15 cellular contexts compared by ENCODE assay signal in the genomic region with DNA sequence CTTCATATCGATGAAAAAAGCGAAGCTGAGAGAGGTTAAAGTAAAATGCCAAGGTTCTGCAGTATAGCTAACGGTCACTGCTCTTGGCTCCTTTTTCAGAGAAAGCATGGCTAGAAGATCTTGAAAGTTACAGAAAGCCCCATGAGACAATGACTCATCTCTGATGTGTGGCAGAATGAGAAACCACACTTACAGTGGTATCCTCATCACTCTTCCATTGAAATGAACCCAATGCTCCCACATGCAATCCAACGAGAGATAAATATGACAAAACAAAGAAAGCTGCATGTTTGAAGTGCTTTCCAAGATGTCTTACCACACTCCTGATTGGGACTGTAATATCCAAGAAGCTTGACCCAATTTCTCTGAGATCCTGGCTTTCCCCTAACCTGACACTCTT.
DNase-seq lines count a peak whose midpoint lies in the region; ATAC-seq and TF ChIP-seq lines count a peak whose summit lies in the region.
"Had no signal": no experiment of that assay in that cellular context is flagged by ENCODE, and none has a peak within 500 bp of the region (broad histone marks: within the 10 kb centered on the region; RNA-seq: fewer than 3 reads in every experiment).

No MANE protein-coding gene starts in this region.

- ATAC-seq in left lung: peak; percentile 56

- TF ChIP-seq CTCF in AG09319 (IDR thresholded peaks at IDR 0.05; ENCODE audit: low read depth, low read length) (no peak), left lung (IDR thresholded peaks at IDR 0.05) (no peak), nephron progenitor cell (IDR thresholded peaks at IDR 0.05) (no peak)

- H3K36me3 ChIP-seq in left lung: no peaks in the 10 kb centered on the region
- H3K36me3 ChIP-seq: thoracic aorta had no signal

- H3K4me3 Mint-ChIP-seq in nephron progenitor cell: no peak overlapping the region

- intact Hi-C loops in left lung (cut with DNase I): no loop called here

- H3K36me3 Mint-ChIP-seq in nephron progenitor cell (ENCODE audit: low read depth): no peaks in the 10 kb centered on the region

- H3K9me3 ChIP-seq in left lung: no peaks in the 10 kb centered on the region
- H3K9me3 ChIP-seq: thoracic aorta had no signal

- no peak overlapping the region for H3K27ac ChIP-seq in left lung
- H3K27ac ChIP-seq: PC-9, thoracic aorta had no signal

- no peaks in the 10 kb centered on the region for H3K4me1 ChIP-seq in left lung

- H3K27me3 ChIP-seq in left lung: no peaks in the 10 kb centered on the region

- no peaks in the 10 kb centered on the region for H3K4me1 Mint-ChIP-seq in nephron progenitor cell

- H3K27me3 Mint-ChIP-seq in nephron progenitor cell (ENCODE audit: low read depth, poor library complexity): peaks cover 14% of the 10 kb centered on the region

- H3K4me3 ChIP-seq in left lung: no peak overlapping the region
- H3K4me3 ChIP-seq: PC-9, thoracic aorta had no signal

- H3K27ac Mint-ChIP-seq in nephron progenitor cell: no peak overlapping the region

- DNase-seq in AG09319 (ENCODE audit: extremely low read depth, low read depth) (peak; percentile 2), HS-5 (ENCODE audit: low read depth) (peak; percentile 13), astrocyte of the hippocampus (ENCODE audit: low read depth, low spot score) (peak; percentile 53), left lung (no peak), NAMALWA (ENCODE audit: low spot score) (no peak), NCI-H146 (lab: John Stamatoyannopoulos, UW) (no peak), nephron progenitor cell (no peak), HCEC 1CT (no peak)
- DNase-seq: anterior cingulate cortex, DMS53, islet precursor cell, NCI-H1105, NCI-H345, PC-9 had no signal

- peaks cover 12% of the 10 kb centered on the region for H3K9me3 Mint-ChIP-seq in nephron progenitor cell

Comparison
In these comparisons a context has a peak if more than half of its experiments do, and no peak if none do; other contexts are left out.
1. DNase-seq: peak in AG09319 (single experiment), HS-5 (single experiment) and astrocyte of the hippocampus (single experiment); none in left lung (0 of 2), NAMALWA (single experiment), NCI-H146 (single experiment), nephron progenitor cell (single experiment) and HCEC 1CT (single experiment).